ENCODE assay signal across 15 cellular contexts in the genomic region with DNA sequence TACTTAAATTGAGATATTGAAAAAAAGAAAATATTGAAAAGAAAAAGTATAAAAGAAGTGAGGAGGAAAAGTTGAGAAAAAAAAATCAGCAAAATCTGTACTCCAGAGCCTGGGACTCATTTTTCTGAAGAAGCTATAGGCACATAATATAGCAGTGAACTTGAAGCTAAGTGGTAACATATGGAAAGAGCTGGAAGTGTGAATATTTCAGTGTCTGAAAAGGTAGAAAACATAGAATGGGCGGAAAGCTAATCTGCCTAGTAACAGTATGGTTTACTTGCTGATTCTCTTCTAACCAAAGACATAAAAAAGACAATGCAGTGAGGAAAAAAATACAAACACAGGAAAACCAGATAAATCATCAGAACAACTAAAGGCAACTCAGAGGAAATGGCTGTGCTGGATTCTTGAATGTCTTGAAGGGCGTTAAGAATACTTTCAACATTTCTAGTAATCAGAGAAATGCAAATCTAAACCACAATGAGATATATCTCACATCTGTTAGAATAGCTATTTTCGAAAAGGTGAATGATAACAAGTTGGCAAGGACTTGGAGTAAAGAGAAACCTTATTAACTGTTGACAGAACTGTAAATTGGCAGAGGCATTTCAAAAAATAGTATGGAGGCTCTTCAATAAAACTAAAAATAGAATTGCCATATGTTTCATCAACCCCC.
DNase-seq lines count a peak whose midpoint lies in the region; ATAC-seq lines count a peak whose summit lies in the region.
"Had no signal": no experiment of that assay in that cellular context is flagged by ENCODE, and none has a peak within 500 bp of the region (broad histone marks: within the 10 kb centered on the region; RNA-seq: fewer than 3 reads in every experiment).

No MANE protein-coding gene starts in this region.

- no peak overlapping the region for H2BK5ac ChIP-seq in trophoblast cell (ENCODE audit: low read depth, low read length, poor library complexity)

- no peak overlapping the region for H3K4ac ChIP-seq in trophoblast cell (ENCODE audit: low read depth, low read length)

- H3K4me2 ChIP-seq in trophoblast cell (ENCODE audit: low read length) = no peak overlapping the region

- H3K79me1 ChIP-seq in trophoblast cell (ENCODE audit: low read length) = no peaks in the 10 kb centered on the region

- H3K9ac ChIP-seq in trophoblast cell (ENCODE audit: low read length) = no peak overlapping the region

- no peak overlapping the region for H3K27ac ChIP-seq in trophoblast cell (ENCODE audit: low read depth, low read length)
- H3K27ac ChIP-seq: foreskin keratinocyte, skin epidermis had no signal

- no peak overlapping the region for H2AK5ac ChIP-seq in trophoblast cell (ENCODE audit: low read length)

- H3K18ac ChIP-seq in trophoblast cell (ENCODE audit: low read length) = no peak overlapping the region

- H4K91ac ChIP-seq in trophoblast cell (ENCODE audit: low read depth, low read length) = no peak overlapping the region

- no peaks in the 10 kb centered on the region for H3K9me3 ChIP-seq in trophoblast cell (ENCODE audit: insufficient read depth, low read depth, low read length)

- H3K36me3 ChIP-seq in trophoblast cell (ENCODE audit: control insufficient read depth in 1 of 2, insufficient read depth in 2 of 2, low read length in 2 of 2) = no peaks in the 10 kb centered on the region

- no peak overlapping the region for H4K8ac ChIP-seq in trophoblast cell (ENCODE audit: low read depth, low read length)

- H3K4me3 ChIP-seq in trophoblast cell (ENCODE audit: low read depth, low read length) = no peak overlapping the region
- H3K4me3 ChIP-seq: skin epidermis had no signal

- no peak overlapping the region for H2BK120ac ChIP-seq in trophoblast cell (ENCODE audit: insufficient read depth, low read length, poor library complexity)

- no peak overlapping the region for H3K14ac ChIP-seq in trophoblast cell (ENCODE audit: low read length)

- H3K4me1 ChIP-seq in trophoblast cell (ENCODE audit: control insufficient read depth in 1 of 2, insufficient read depth in 2 of 2, low read length in 2 of 2) = no peaks in the 10 kb centered on the region
- H3K4me1 ChIP-seq: foreskin keratinocyte had no signal

- ATAC-seq in GM19035 (IDR thresholded peaks at IDR 0.05; ENCODE audit: unreplicated experiment) = peak; percentile 74
- ATAC-seq in HG02610 (IDR thresholded peaks at IDR 0.05; ENCODE audit: unreplicated experiment) = peak; percentile 83
- peak; percentile 80 for ATAC-seq in HG03432 (IDR thresholded peaks at IDR 0.05; ENCODE audit: unreplicated experiment)
- ATAC-seq: foreskin keratinocyte had no signal

- no peak overlapping the region for H4K12ac ChIP-seq in trophoblast cell (ENCODE audit: low read depth, low read length)

- H3K23ac ChIP-seq in trophoblast cell (ENCODE audit: low read length) = no peak overlapping the region

- no peaks in the 10 kb centered on the region for H3K27me3 ChIP-seq in trophoblast cell (ENCODE audit: insufficient read depth, low read length)
- H3K27me3 ChIP-seq: foreskin keratinocyte had no signal

- H2BK12ac ChIP-seq in trophoblast cell (ENCODE audit: low read length) = no peak overlapping the region

- no peak overlapping the region for H2AFZ ChIP-seq in trophoblast cell (ENCODE audit: insufficient read depth, low read length, poor library complexity)

- peak; percentile 12 for DNase-seq in middle frontal gyrus (ENCODE audit: extremely low spot score, low spot score)
- DNase-seq in midbrain (lab: John Stamatoyannopoulos, UW) = no peak
- DNase-seq in activated CD8-positive, alpha-beta memory T cell treated with anti-CD3 and anti-CD28 coated beads for 24 hours = no peak
- DNase-seq in trophoblast cell = no peak
- DNase-seq: activated CD4-positive, alpha-beta T cell treated with anti-CD3 and anti-CD28 coated beads for 48 hours; effector CD8-positive, alpha-beta T cell; foreskin keratinocyte; GDM1; NCI-H69; occipital lobe; RPMI8226 had no signal

- no CpG with 5 or more reads among the region's 3 CpGs for WGBS in trophoblast cell (ENCODE audit: extremely low coverage, insufficient coverage, insufficient read length)

- no peaks in the 10 kb centered on the region for H3K79me2 ChIP-seq in trophoblast cell (ENCODE audit: control insufficient read depth, insufficient read depth, low read length, poor library complexity)
